ENCODE assay signal across 11 cellular contexts in the genomic region with DNA sequence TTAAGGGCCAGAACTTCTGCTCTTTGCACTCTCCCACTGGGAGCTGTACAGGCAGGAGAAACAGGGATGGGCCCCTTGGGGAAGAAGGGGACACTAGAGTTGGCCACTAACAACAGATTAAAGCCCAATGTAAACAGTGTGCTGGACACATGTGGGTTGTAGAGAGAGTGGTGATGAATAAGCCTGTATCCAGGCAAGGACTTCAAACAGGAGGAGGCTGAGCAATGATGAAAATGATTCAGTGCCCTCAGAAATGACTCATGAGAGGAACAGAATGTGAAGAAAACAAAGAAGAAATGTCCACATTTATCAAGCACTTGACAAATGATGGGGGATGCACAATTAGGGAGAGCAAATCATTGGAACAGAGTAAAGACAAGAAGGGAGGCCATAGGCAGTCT.
DNase-seq lines count a peak whose midpoint lies in the region; ATAC-seq and TF ChIP-seq lines count a peak whose summit lies in the region.
"Had no signal": no experiment of that assay in that cellular context is flagged by ENCODE, and none has a peak within 500 bp of the region (broad histone marks: within the 10 kb centered on the region; RNA-seq: fewer than 3 reads in every experiment).

No MANE protein-coding gene starts in this region.

- H3F3A ChIP-seq in MM.1S (ENCODE audit: insufficient read depth, low read length) = no peaks in the 10 kb centered on the region

- H3K9me3 ChIP-seq in Peyer's patch (no peaks in the 10 kb centered on the region), MM.1S (replicated peaks; ENCODE audit: insufficient read depth, low read length) (no peaks in the 10 kb centered on the region), colonic mucosa (no peaks in the 10 kb centered on the region)
- H3K9me3 ChIP-seq: ovary had no signal

- H3K27me3 ChIP-seq in Peyer's patch (no peaks in the 10 kb centered on the region), MM.1S (replicated peaks; ENCODE audit: insufficient read depth, low read length) (no peaks in the 10 kb centered on the region), colonic mucosa (no peaks in the 10 kb centered on the region)
- H3K27me3 ChIP-seq: ovary had no signal

- no peak overlapping the region for H3K9ac ChIP-seq in MM.1S (ENCODE audit: low read length)
- H3K9ac ChIP-seq in colonic mucosa (ENCODE audit: low read depth in 2 of 2, low read length in 2 of 2) = no peak overlapping the region

- no peaks in the 10 kb centered on the region for H4K20me1 ChIP-seq in MM.1S (ENCODE audit: insufficient read depth, low read length)

- H3K27ac ChIP-seq in Peyer's patch (no peak overlapping the region), MM.1S (ENCODE audit: low read length) (no peak overlapping the region), colonic mucosa (no peak overlapping the region)
- H3K27ac ChIP-seq: ovary had no signal

- DNase-seq in EH (ENCODE audit: low read depth) (peak; percentile 87), RPMI7951 (ENCODE audit: low read depth) (peak; percentile 95), fibroblast of gingiva (ENCODE audit: low read depth) (peak; percentile 82), pulmonary artery endothelial cell (ENCODE audit: low read depth, low spot score) (peak; percentile 22), Peyer's patch (no peak), MM.1S (no peak), colonic mucosa (no peak)
- DNase-seq: activated CD8-positive, alpha-beta memory T cell treated with anti-CD3 and anti-CD28 coated beads, Interleukin-2, amount 10 ng/mL, durations not matched to agents 7 days and 5 days; GF-D8; ovary had no signal

- H3K4me3 ChIP-seq in Peyer's patch (no peak overlapping the region), MM.1S (ENCODE audit: low read length) (no peak overlapping the region), colonic mucosa (no peak overlapping the region)
- H3K4me3 ChIP-seq: ovary had no signal

- H3K79me2 ChIP-seq in MM.1S (ENCODE audit: low read length) = no peaks in the 10 kb centered on the region

- ATAC-seq in GM21526 (IDR thresholded peaks at IDR 0.05; ENCODE audit: low FRiP score, unreplicated experiment) = no peak
- ATAC-seq: activated CD8-positive, alpha-beta memory T cell treated with anti-CD3 and anti-CD28 coated beads, Interleukin-2, amount 10 ng/mL, durations not matched to agents 7 days and 5 days had no signal

- intact Hi-C loops in colonic mucosa (cut with DNase I) = no loop called here

- H3K4me1 ChIP-seq in Peyer's patch (no peaks in the 10 kb centered on the region), MM.1S (ENCODE audit: low read length) (no peaks in the 10 kb centered on the region), colonic mucosa (no peaks in the 10 kb centered on the region)

- no peak overlapping the region for H3K4me2 ChIP-seq in MM.1S (ENCODE audit: low read depth, low read length)

- H2AFZ ChIP-seq in MM.1S (ENCODE audit: low read length) = no peak overlapping the region

- TF ChIP-seq POLR2A in Peyer's patch (IDR thresholded peaks at IDR 0.05) = no peak

- H3K36me3 ChIP-seq in Peyer's patch = no peaks in the 10 kb centered on the region
- H3K36me3 ChIP-seq in MM.1S (replicated peaks; ENCODE audit: insufficient read depth, low read length) = no peaks in the 10 kb centered on the region
- no peaks in the 10 kb centered on the region for H3K36me3 ChIP-seq in colonic mucosa
- H3K36me3 ChIP-seq: ovary had no signal

- TF ChIP-seq CTCF in Peyer's patch (IDR thresholded peaks at IDR 0.05) = no peak
- TF ChIP-seq CTCF in MM.1S (IDR thresholded peaks at IDR 0.05; ENCODE audit: low read length) = no peak
- no peak for TF ChIP-seq CTCF in colonic mucosa (IDR thresholded peaks at IDR 0.05)

- no peaks in the 10 kb centered on the region for H3K9me2 ChIP-seq in MM.1S (replicated peaks; ENCODE audit: insufficient read depth, low read length)

Comparison
In these comparisons a context has a peak if more than half of its experiments do, and no peak if none do; other contexts are left out.
1. DNase-seq: peak in EH (single experiment), RPMI7951 (single experiment), fibroblast of gingiva (single experiment) and pulmonary artery endothelial cell (single experiment); none in Peyer's patch (0 of 3), MM.1S (single experiment) and colonic mucosa (single experiment).